9 cellular contexts compared by ENCODE assay signal in genomic region chr7:20598479-20599419, GRCh38. TPM values are rescaled to one million over a fixed set of nuclear protein-coding genes. Genes with fewer than 3 reads are reported as not detected.
A peak's percentile ranks its signal among the peaks of the same experiment; 100 is the strongest.
DNase-seq lines count a peak whose midpoint lies in the region; ATAC-seq and TF ChIP-seq lines count a peak whose summit lies in the region.
"Had no signal": no experiment of that assay in that cellular context is flagged by ENCODE, and none has a peak within 500 bp of the region (broad histone marks: within the 10 kb centered on the region; RNA-seq: fewer than 3 reads in every experiment).

No MANE protein-coding gene starts in this region.

- TF ChIP-seq POLR2A in vagina (IDR thresholded peaks at IDR 0.05): no peak

- DNase-seq in NOMO-1 treated with DMSO at 0.1 percent for 48 hours (lab: John Stamatoyannopoulos, UW; ENCODE audit: unreplicated experiment) (peak; percentile 56), NOMO-1 treated with dmso at 0.1 percent for 144 hours (lab: John Stamatoyannopoulos, UW; ENCODE audit: unreplicated experiment) (no peak), HuH-7.5 (ENCODE audit: low spot score) (peak; percentile 27), coronary artery (ENCODE audit: low spot score) (no peak), vagina (ENCODE audit: extremely low spot score in 2 of 2) (no peak)

- no peaks in the 10 kb centered on the region for H3K9me2 ChIP-seq in OCI-LY1 (ENCODE audit: low read depth, low read length)

- H2AFZ ChIP-seq in OCI-LY1 (ENCODE audit: low read length): no peak overlapping the region

- H4K20me1 ChIP-seq in OCI-LY1 (ENCODE audit: insufficient read depth, low read length): no peaks in the 10 kb centered on the region

- H3K9me3 ChIP-seq in OCI-LY1 (ENCODE audit: low read length): no peaks in the 10 kb centered on the region
- H3K9me3 ChIP-seq in liver (ENCODE audit: control insufficient read depth in 4 of 4, low read length in 3 of 4): no peaks in the 10 kb centered on the region
- no peaks in the 10 kb centered on the region for H3K9me3 ChIP-seq in vagina

- TF ChIP-seq CTCF in OCI-LY1 (IDR thresholded peaks at IDR 0.05; ENCODE audit: low read length) (peak; percentile 97), coronary artery (IDR thresholded peaks at IDR 0.05) (peak; percentile 61), liver (IDR thresholded peaks at IDR 0.05; ENCODE audit: low read depth, low read length, missing input control) (peak; percentile 90), vagina (IDR thresholded peaks at IDR 0.05) (peak; percentile 52 to 91 (median 77))

- H3K4me1 ChIP-seq in OCI-LY1 (ENCODE audit: insufficient read depth, low read length, severe bottlenecking) (no peaks in the 10 kb centered on the region), liver (ENCODE audit: control insufficient read depth in 4 of 4, insufficient read depth in 4 of 4, low read length in 3 of 4) (peaks cover 0 to 3% (median 0%) of the 10 kb centered on the region in 4 donors), vagina (peaks cover 12% of the 10 kb centered on the region)

- no peak overlapping the region for H3K4me2 ChIP-seq in OCI-LY1 (ENCODE audit: low read length)

- ATAC-seq in GM21529 (IDR thresholded peaks at IDR 0.05; ENCODE audit: unreplicated experiment): peak; percentile 79

- H3K36me3 ChIP-seq in OCI-LY1 (ENCODE audit: insufficient read depth, low read length): no peaks in the 10 kb centered on the region
- no peaks in the 10 kb centered on the region for H3K36me3 ChIP-seq in liver (ENCODE audit: control insufficient read depth in 4 of 4, insufficient read depth in 3 of 4, low read depth in 1 of 4, low read length in 3 of 4)
- H3K36me3 ChIP-seq in vagina: no peaks in the 10 kb centered on the region

- H3K9ac ChIP-seq in OCI-LY1 (ENCODE audit: low read length) (no peak overlapping the region), liver (ENCODE audit: low read depth in 1 of 2, low read length in 2 of 2) (no peak overlapping the region)

- no peaks in the 10 kb centered on the region for H3K79me2 ChIP-seq in OCI-LY1 (ENCODE audit: insufficient read depth, low read length)

- H3K4me3 ChIP-seq in OCI-LY1 (ENCODE audit: low read depth, low read length, poor library complexity, severe bottlenecking) (no peak overlapping the region), coronary artery (no peak overlapping the region), liver (ENCODE audit: low read depth in 1 of 3, low read length in 3 of 3) (no peak overlapping the region), vagina (no peak overlapping the region)

- H3K27me3 ChIP-seq in OCI-LY1 (ENCODE audit: insufficient read depth, low read length) (no peaks in the 10 kb centered on the region), liver (ENCODE audit: control insufficient read depth in 4 of 4, insufficient read depth in 4 of 4, low read length in 3 of 4) (peaks cover 0 to 9% (median 0%) of the 10 kb centered on the region in 4 donors), vagina (no peaks in the 10 kb centered on the region)

- no peaks in the 10 kb centered on the region for H3F3A ChIP-seq in OCI-LY1 (ENCODE audit: insufficient read depth, low read length)

- peak; percentile 93 to 97 for TF ChIP-seq RAD21 in liver (IDR thresholded peaks at IDR 0.05)

- 51% methylated on average over 18 of the region's 18 CpGs for WGBS in liver

- intact Hi-C loops in vagina (cut with DNase I): loop anchor here (10.0 kb wide), 1 partner anchor 884 kb away; no protein-coding TSS in a partner anchor

- H3K27ac ChIP-seq in OCI-LY1 (ENCODE audit: low read depth, low read length, poor library complexity, severe bottlenecking) (no peak overlapping the region), coronary artery (no peak overlapping the region), liver (ENCODE audit: low read depth in 1 of 2, low read length in 2 of 2) (no peak overlapping the region), vagina (no peak overlapping the region)

TF ChIP-seq in liver, 16 proteins besides CTCF, POLR2A, EP300 and RAD21:
- TF ChIP-seq HNF4A (conservative IDR thresholded peaks at IDR 0.05) (no peak), REST (IDR thresholded peaks at IDR 0.05) (no peak), ZBTB33 (IDR thresholded peaks at IDR 0.05) (no peak), JUND (IDR thresholded peaks at IDR 0.05) (no peak), EGR1 (IDR thresholded peaks at IDR 0.05; ENCODE audit: low read depth in 2 of 2) (no peak), FOXA2 (IDR thresholded peaks at IDR 0.05) (no peak), GABPA (IDR thresholded peaks at IDR 0.05 in 1 of 2, conservative IDR thresholded peaks at IDR 0.05 in 1 of 2) (no peak), SP1 (IDR thresholded peaks at IDR 0.05) (no peak)

RNA-seq across cellular contexts. Expression of gene ABCB5, which starts 16.7 kb away (rescaled TPM):
- total RNA-seq in liver: 1 to 10 TPM in 1 of 2 donors, under 1 TPM in 1; under 0.01 to 1.2 TPM
- not detected for polyA plus RNA-seq in liver
- total RNA-seq in vagina: 0.49 TPM
- total RNA-seq: CD8-positive, alpha-beta memory T cell had no signal
- polyA plus RNA-seq: CD8-positive, alpha-beta memory T cell had no signal

Comparison
In these comparisons a context has a peak if more than half of its experiments do, and no peak if none do; other contexts are left out.
1. DNase-seq: peak in NOMO-1 treated with DMSO at 0.1 percent for 48 hours (single experiment) and HuH-7.5 (single experiment); none in NOMO-1 treated with dmso at 0.1 percent for 144 hours (single experiment), coronary artery (single experiment) and vagina (0 of 2).
2. Peak in every context shown above with its lines, with median percentiles within 50 percentile points of each other: CTCF ChIP-seq.